ENCODE assay signal across 7 cellular contexts in the genomic region with DNA sequence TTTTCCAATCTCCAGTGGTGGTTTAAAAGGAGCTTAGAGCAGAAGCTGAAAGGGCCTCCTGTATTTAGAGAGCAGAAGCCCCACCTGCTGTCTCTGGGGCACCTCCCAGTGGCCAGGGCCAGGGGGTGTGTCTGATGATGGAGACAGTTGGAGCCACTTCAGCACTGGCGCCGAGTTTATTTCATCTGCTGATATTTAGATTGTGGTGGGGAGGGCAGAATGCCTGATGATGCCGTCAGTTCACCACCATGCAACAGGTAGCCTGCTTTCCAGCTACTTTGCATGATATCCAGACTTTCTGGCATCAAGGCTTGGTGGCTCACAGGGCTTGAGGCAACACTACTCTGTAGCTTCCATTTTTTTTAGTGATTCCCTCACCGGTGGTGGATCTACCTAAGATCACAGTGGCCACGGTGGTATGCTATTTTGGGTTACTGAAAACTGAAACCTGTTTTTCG.
DNase-seq lines count a peak whose midpoint lies in the region; ATAC-seq, FAIRE-seq and TF ChIP-seq lines count a peak whose summit lies in the region.

No MANE protein-coding gene starts in this region.

- H3K4me2 ChIP-seq in GM23248 (ENCODE audit: unreplicated experiment): no peak overlapping the region

- H3F3A ChIP-seq in GM23248 (ENCODE audit: insufficient read depth): peaks cover 4% of the 10 kb centered on the region; the same call in 1 of the 2 replicates

- H3K27ac ChIP-seq in GM23248: no peak overlapping the region

- no peaks in the 10 kb centered on the region for H3K4me1 Mint-ChIP-seq in activated T-cell treated with anti-CD3 and anti-CD28 coated beads, Interleukin-2, amount 50 U/mL, for 72 hours (ENCODE audit: low read depth)

- H3K4me3 ChIP-seq in GM23248: no peak overlapping the region
- H3K4me3 ChIP-seq in retinal pigment epithelial cell (ENCODE audit: low read length): no peak overlapping the region

- peak; percentile 46 for TF ChIP-seq CTCF in retinal pigment epithelial cell (conservative IDR thresholded peaks at IDR 0.05; ENCODE audit: low read depth, low read length)

- no peak for FAIRE-seq in GM12892 (lab: Jason Lieb, UNC)

- DNase-seq in GM23248: peak; percentile 47
- peak; percentile 54 for DNase-seq in NCI-H2196 treated with DMSO at 0.1 percent for 48 hours (lab: John Stamatoyannopoulos, UW; ENCODE audit: unreplicated experiment)
- DNase-seq in activated T-cell treated with anti-CD3 and anti-CD28 coated beads, Interleukin-2, amount 50 U/mL, for 72 hours: peak; percentile 22 to 33
- peak; percentile 63 for DNase-seq in left cardiac atrium
- DNase-seq in retinal pigment epithelial cell (ENCODE audit: low read depth): no peak
- DNase-seq in GM12892 (ENCODE audit: insufficient read length): no peak

- peaks cover 0 to 3% of the 10 kb centered on the region in 2 donors for H3K36me3 Mint-ChIP-seq in activated T-cell treated with anti-CD3 and anti-CD28 coated beads, Interleukin-2, amount 50 U/mL, for 72 hours (ENCODE audit: insufficient read depth in 2 of 2)

- TF ChIP-seq POLR2A in GM12892 (IDR thresholded peaks at IDR 0.05; ENCODE audit: low read depth, low read length): no peak

- no peak overlapping the region for H3K9ac ChIP-seq in GM23248

- intact Hi-C loops in left cardiac atrium (cut with DNase I): no loop called here

- ATAC-seq in activated T-cell treated with anti-CD3 and anti-CD28 coated beads, Interleukin-2, amount 50 U/mL, for 72 hours (replicated peaks in 1 of 2): peak; percentile 53 to 54
- ATAC-seq in left cardiac atrium (peak; percentile 93 to 97), GM19455 (IDR thresholded peaks at IDR 0.05; ENCODE audit: unreplicated experiment) (no peak)

- no peaks in the 10 kb centered on the region for H3K9me2 ChIP-seq in GM23248 (ENCODE audit: insufficient read depth)

- 61 to 73% methylated on average over 6 of the region's 6 CpGs for WGBS in GM23248 (ENCODE audit: low coverage in 1 of 2, low lambda C conversion rate in 2 of 2, missing lambda C conversion rate in 2 of 2), 2 experiments

- H3K36me3 ChIP-seq in GM23248 (ENCODE audit: low read depth): no peaks in the 10 kb centered on the region

- peak overlapping the region; percentile 64; the same call in 1 of the 2 replicates for H2AFZ ChIP-seq in GM23248

- no peaks in the 10 kb centered on the region for H3K9me3 ChIP-seq in GM23248 (ENCODE audit: low read depth)

- no peaks in the 10 kb centered on the region for H3K27me3 Mint-ChIP-seq in activated T-cell treated with anti-CD3 and anti-CD28 coated beads, Interleukin-2, amount 50 U/mL, for 72 hours (ENCODE audit: low read depth)

- no peaks in the 10 kb centered on the region for H3K79me2 ChIP-seq in GM23248 (ENCODE audit: insufficient read depth)

- H3K27me3 ChIP-seq in GM23248 (replicated peaks; ENCODE audit: insufficient read depth): no peaks in the 10 kb centered on the region

- in situ Hi-C loops in GM23248 (cut with MboI): no loop called here

- no peaks in the 10 kb centered on the region for H4K20me1 ChIP-seq in GM23248 (ENCODE audit: insufficient read depth)

- no peak overlapping the region for H3K4me3 Mint-ChIP-seq in activated T-cell treated with anti-CD3 and anti-CD28 coated beads, Interleukin-2, amount 50 U/mL, for 72 hours

- H3K9me3 Mint-ChIP-seq in activated T-cell treated with anti-CD3 and anti-CD28 coated beads, Interleukin-2, amount 50 U/mL, for 72 hours: peaks cover 1 to 2% of the 10 kb centered on the region in 2 donors

- H3K4me1 ChIP-seq in GM23248 (ENCODE audit: insufficient read depth): peaks cover 13% of the 10 kb centered on the region; the same call in 1 of the 2 replicates

- no peak overlapping the region for H3K27ac Mint-ChIP-seq in activated T-cell treated with anti-CD3 and anti-CD28 coated beads, Interleukin-2, amount 50 U/mL, for 72 hours

Comparison
In these comparisons a context has a peak if more than half of its experiments do, and no peak if none do; other contexts are left out.
1. DNase-seq: peak in GM23248 (single experiment), NCI-H2196 treated with DMSO at 0.1 percent for 48 hours (single experiment), activated T-cell treated with anti-CD3 and anti-CD28 coated beads, Interleukin-2, amount 50 U/mL, for 72 hours (2 of 2) and left cardiac atrium (single experiment); none in retinal pigment epithelial cell (single experiment) and GM12892 (single experiment).